Comparison of ENCODE assay signal across 25 cellular contexts in the genomic region with DNA sequence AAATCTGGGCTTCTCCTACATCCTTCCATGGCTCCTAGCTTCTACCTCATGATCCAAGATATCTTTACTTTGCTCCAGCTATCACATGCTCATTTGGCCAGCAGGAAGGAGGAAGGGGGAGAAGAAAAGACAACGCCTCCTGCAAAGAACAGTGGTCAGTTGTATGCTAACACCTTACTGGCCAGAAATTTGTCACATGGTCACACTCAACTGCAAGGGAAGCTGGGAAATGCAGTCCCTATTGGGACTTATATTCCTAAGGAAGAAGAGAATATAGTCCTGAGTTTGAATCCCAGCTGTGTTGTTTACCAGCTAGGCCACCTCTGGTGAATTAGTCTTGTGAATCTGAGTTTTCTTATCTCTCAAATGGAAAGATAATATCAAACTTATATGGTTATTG.
"Had no signal": no experiment of that assay in that cellular context is flagged by ENCODE, and none has a peak within 500 bp of the region (broad histone marks: within the 10 kb centered on the region; RNA-seq: fewer than 3 reads in every experiment).

No MANE protein-coding gene starts in this region.

- ATAC-seq: body of pancreas; foreskin keratinocyte; heart right ventricle; stimulated activated memory B cell treated with anti-CD40 and anti-IgM and Interleukin-4, amounts not matched to agents 10 μg/mL and 1 μg/mL and 100 μg/mL, for 72 hours; stimulated activated naive CD8-positive, alpha-beta T cell treated with anti-CD3 and anti-CD28 coated beads, Interleukin-15, amount 100 ng/mL, for 72 hours; upper lobe of right lung had no signal

- H3K36me3 Mint-ChIP-seq: activated naive CD8-positive, alpha-beta T cell; stimulated activated memory B cell treated with anti-CD40 and anti-IgM and Interleukin-4, amounts not matched to agents 10 μg/mL and 1 μg/mL and 100 μg/mL, for 72 hours had no signal

- DNase-seq: activated CD4-positive, alpha-beta T cell treated with anti-CD3 and anti-CD28 coated beads for 4 hours; activated CD4-positive, alpha-beta T cell treated with anti-CD3 and anti-CD28 coated beads, Interleukin-2, amount 50 U/mL, for 4 hours; activated CD8-positive, alpha-beta memory T cell treated with anti-CD3 and anti-CD28 coated beads for 24 hours; activated effector memory CD4-positive, alpha-beta T cell treated with Interleukin-2 at 50 U/mL for 16 hours; activated naive CD4-positive, alpha-beta T cell treated with Interleukin-2 at 50 U/mL for 16 hours; aorta; body of pancreas; dermis blood vessel endothelial cell; effector CD4-positive, alpha-beta T cell; foreskin keratinocyte; heart right ventricle; left ventricle myocardium inferior; naive B cell; ovary; retina; sigmoid colon; stimulated activated CD4-positive, alpha-beta T cell treated with anti-CD3 and anti-CD28 coated beads, Interleukin-1b, Interleukin-23, amount 100 ng/mL, for 48 hours; stimulated activated CD4-positive, alpha-beta T cell treated with anti-CD3 and anti-CD28 coated beads, Interleukin-4, amount 100 ng/mL, for 4 hours; stimulated activated CD8-positive, alpha-beta memory T cell treated with anti-CD3 and anti-CD28 coated beads, Interleukin-4, amount 100 ng/mL, for 48 hours; stimulated activated naive CD8-positive, alpha-beta T cell treated with anti-CD3 and anti-CD28 coated beads, Interleukin-15, amount 100 ng/mL, for 72 hours; substantia nigra; thyroid gland; upper lobe of right lung had no signal

- H3K27ac Mint-ChIP-seq: activated naive CD8-positive, alpha-beta T cell; naive B cell; stimulated activated memory B cell treated with anti-CD40 and anti-IgM and Interleukin-4, amounts not matched to agents 10 μg/mL and 1 μg/mL and 100 μg/mL, for 72 hours; stimulated activated naive CD8-positive, alpha-beta T cell treated with anti-CD3 and anti-CD28 coated beads, Interleukin-15, amount 100 ng/mL, for 72 hours had no signal

- H3K4me3 Mint-ChIP-seq: activated naive CD8-positive, alpha-beta T cell; naive B cell; stimulated activated memory B cell treated with anti-CD40 and anti-IgM and Interleukin-4, amounts not matched to agents 10 μg/mL and 1 μg/mL and 100 μg/mL, for 72 hours; stimulated activated naive CD8-positive, alpha-beta T cell treated with anti-CD3 and anti-CD28 coated beads, Interleukin-15, amount 100 ng/mL, for 72 hours had no signal

- H3K4me1 Mint-ChIP-seq: naive B cell; stimulated activated memory B cell treated with anti-CD40 and anti-IgM and Interleukin-4, amounts not matched to agents 10 μg/mL and 1 μg/mL and 100 μg/mL, for 72 hours; stimulated activated naive CD8-positive, alpha-beta T cell treated with anti-CD3 and anti-CD28 coated beads, Interleukin-15, amount 100 ng/mL, for 72 hours had no signal

- H3K27me3 Mint-ChIP-seq: activated naive CD8-positive, alpha-beta T cell; stimulated activated memory B cell treated with anti-CD40 and anti-IgM and Interleukin-4, amounts not matched to agents 10 μg/mL and 1 μg/mL and 100 μg/mL, for 72 hours; stimulated activated naive CD8-positive, alpha-beta T cell treated with anti-CD3 and anti-CD28 coated beads, Interleukin-15, amount 100 ng/mL, for 72 hours had no signal
